Comparison of ENCODE assay signal across 1 cellular context in genomic region chr18:3447895-3448844, GRCh38.
TF ChIP-seq lines count a peak whose summit lies in the region.

No MANE protein-coding gene starts in this region.

TF ChIP-seq in HepG2, 621 proteins besides CTCF, POLR2A, EP300 and RAD21 (continued from another document and continues in another):
- TF ChIP-seq THAP9 (CRISPR knock-in tag; IDR thresholded peaks at IDR 0.05; ENCODE audit: borderline replicate concordance) (peak; percentile 31; the same call in 1 of the 2 replicates), HDAC2 (CRISPR knock-in tag; IDR thresholded peaks at IDR 0.05) (peak; percentile 91), ZSCAN21 (CRISPR knock-in tag; IDR thresholded peaks at IDR 0.05; ENCODE audit: borderline replicate concordance) (0 out of 2 replicates have a peak, but pooled peaks have one; percentile 39), ARNT2 (CRISPR knock-in tag; IDR thresholded peaks at IDR 0.05; ENCODE audit: low read depth) (peak; percentile 81; the same call in 1 of the 2 replicates), CHCHD3 (CRISPR knock-in tag; IDR thresholded peaks at IDR 0.05) (0 out of 2 replicates have a peak, but pooled peaks have one; percentile 54), ZNF160 (CRISPR knock-in tag; IDR thresholded peaks at IDR 0.05) (peak; percentile 36; the same call in 1 of the 2 replicates), HMGA1 (CRISPR knock-in tag; conservative IDR thresholded peaks at IDR 0.05) (no peak), YEATS4 (CRISPR knock-in tag; IDR thresholded peaks at IDR 0.05; ENCODE audit: borderline replicate concordance) (peak; percentile 77; the same call in 1 of the 2 replicates), ELF1 (CRISPR knock-in tag; IDR thresholded peaks at IDR 0.05) (peak; percentile 53), NBN (conservative IDR thresholded peaks at IDR 0.05) (no peak), RFXANK (CRISPR knock-in tag; IDR thresholded peaks at IDR 0.05) (no peak), MIER2 (CRISPR knock-in tag; IDR thresholded peaks at IDR 0.05) (peak; percentile 68; the same call in 1 of the 2 replicates), FOSL2 (CRISPR knock-in tag; IDR thresholded peaks at IDR 0.05) (peak; percentile 93), BRF2 (CRISPR knock-in tag; IDR thresholded peaks at IDR 0.05) (peak; percentile 61; the same call in 1 of the 2 replicates), ZNF282 (IDR thresholded peaks at IDR 0.05; ENCODE audit: partially characterized antibody) (peak; percentile 71), GABPB1 (CRISPR knock-in tag; IDR thresholded peaks at IDR 0.05) (peak; percentile 81), ZSCAN22 (CRISPR knock-in tag; IDR thresholded peaks at IDR 0.05) (no peak), HNF4A (CRISPR knock-in tag; IDR thresholded peaks at IDR 0.05) (peak; percentile 12), ARID2 (CRISPR knock-in tag; IDR thresholded peaks at IDR 0.05; ENCODE audit: borderline replicate concordance) (peak; percentile 89), JUN (CRISPR knock-in tag; IDR thresholded peaks at IDR 0.05) (peak; percentile 38; the same call in 1 of the 2 replicates), ZNF232 (CRISPR knock-in tag; IDR thresholded peaks at IDR 0.05; ENCODE audit: borderline replicate concordance) (peak; percentile 29; the same call in 1 of the 2 replicates), CHD2 (IDR thresholded peaks at IDR 0.05; ENCODE audit: low read depth, low read length) (no peak), ZNF790 (CRISPR knock-in tag; IDR thresholded peaks at IDR 0.05; ENCODE audit: borderline replicate concordance) (peak; percentile 91; the same call in 1 of the 2 replicates), ZNF589 (CRISPR knock-in tag; conservative IDR thresholded peaks at IDR 0.05) (peak; percentile 85), ZNF652 (CRISPR knock-in tag; IDR thresholded peaks at IDR 0.05; ENCODE audit: borderline replicate concordance, low read depth) (no peak; the same call in 1 of the 2 replicates), ZNF430 (CRISPR knock-in tag; IDR thresholded peaks at IDR 0.05) (peak; percentile 78), ZNF510 (CRISPR knock-in tag; IDR thresholded peaks at IDR 0.05; ENCODE audit: low read depth) (no peak), ZNF644 (CRISPR knock-in tag; IDR thresholded peaks at IDR 0.05; ENCODE audit: low read depth) (peak; percentile 31; the same call in 1 of the 2 replicates), ATF7-NPFF (CRISPR knock-in tag; IDR thresholded peaks at IDR 0.05; ENCODE audit: low read depth) (peak; percentile 90; the same call in 1 of the 2 replicates), RCOR2 (CRISPR knock-in tag; IDR thresholded peaks at IDR 0.05) (peak; percentile 41; the same call in 1 of the 2 replicates), KDM2A (CRISPR knock-in tag; IDR thresholded peaks at IDR 0.05; ENCODE audit: borderline replicate concordance, low read depth) (peak; percentile 91; the same call in 1 of the 2 replicates), ATF4 (CRISPR knock-in tag; IDR thresholded peaks at IDR 0.05) (peak in 1 of 2 experiments; percentile 82; a peak in 2 of 4 replicates), CREM (IDR thresholded peaks at IDR 0.05) (peak; percentile 48), CREM (CRISPR knock-in tag; IDR thresholded peaks at IDR 0.05) (no peak), HMG20B (CRISPR knock-in tag; conservative IDR thresholded peaks at IDR 0.05) (peak; percentile 70), ZNF296 (CRISPR knock-in tag; conservative IDR thresholded peaks at IDR 0.05) (no peak), BORCS8-MEF2B (CRISPR knock-in tag; IDR thresholded peaks at IDR 0.05) (peak; percentile 45; the same call in 1 of the 2 replicates), SRSF1 (optimal IDR thresholded peaks at IDR 0.05; ENCODE audit: low read depth, low read length) (peak; percentile 100), ZFP1 (CRISPR knock-in tag; IDR thresholded peaks at IDR 0.05) (peak; percentile 66; the same call in 1 of the 2 replicates), TARDBP (CRISPR knock-in tag; IDR thresholded peaks at IDR 0.05) (peak; percentile 68), GATAD1 (CRISPR knock-in tag; IDR thresholded peaks at IDR 0.05) (peak; percentile 64; the same call in 1 of the 2 replicates), FOXA3 (CRISPR knock-in tag; IDR thresholded peaks at IDR 0.05) (peak; percentile 73), TAF1 (CRISPR knock-in tag; IDR thresholded peaks at IDR 0.05) (peak; percentile 87), ZBTB7A (CRISPR knock-in tag; IDR thresholded peaks at IDR 0.05) (peak; percentile 73), NCOA2 (CRISPR knock-in tag; IDR thresholded peaks at IDR 0.05) (peak; percentile 40), PITX1 (CRISPR knock-in tag; IDR thresholded peaks at IDR 0.05) (peak; percentile 65; the same call in 1 of the 2 replicates), RBM39 (IDR thresholded peaks at IDR 0.05; ENCODE audit: low read depth, low read length, poor library complexity, severe bottlenecking) (peak; percentile 76), NONO (IDR thresholded peaks at IDR 0.05) (no peak), NONO (CRISPR knock-in tag; conservative IDR thresholded peaks at IDR 0.05) (peak; percentile 87)
- TF ChIP-seq, protein P1, sequence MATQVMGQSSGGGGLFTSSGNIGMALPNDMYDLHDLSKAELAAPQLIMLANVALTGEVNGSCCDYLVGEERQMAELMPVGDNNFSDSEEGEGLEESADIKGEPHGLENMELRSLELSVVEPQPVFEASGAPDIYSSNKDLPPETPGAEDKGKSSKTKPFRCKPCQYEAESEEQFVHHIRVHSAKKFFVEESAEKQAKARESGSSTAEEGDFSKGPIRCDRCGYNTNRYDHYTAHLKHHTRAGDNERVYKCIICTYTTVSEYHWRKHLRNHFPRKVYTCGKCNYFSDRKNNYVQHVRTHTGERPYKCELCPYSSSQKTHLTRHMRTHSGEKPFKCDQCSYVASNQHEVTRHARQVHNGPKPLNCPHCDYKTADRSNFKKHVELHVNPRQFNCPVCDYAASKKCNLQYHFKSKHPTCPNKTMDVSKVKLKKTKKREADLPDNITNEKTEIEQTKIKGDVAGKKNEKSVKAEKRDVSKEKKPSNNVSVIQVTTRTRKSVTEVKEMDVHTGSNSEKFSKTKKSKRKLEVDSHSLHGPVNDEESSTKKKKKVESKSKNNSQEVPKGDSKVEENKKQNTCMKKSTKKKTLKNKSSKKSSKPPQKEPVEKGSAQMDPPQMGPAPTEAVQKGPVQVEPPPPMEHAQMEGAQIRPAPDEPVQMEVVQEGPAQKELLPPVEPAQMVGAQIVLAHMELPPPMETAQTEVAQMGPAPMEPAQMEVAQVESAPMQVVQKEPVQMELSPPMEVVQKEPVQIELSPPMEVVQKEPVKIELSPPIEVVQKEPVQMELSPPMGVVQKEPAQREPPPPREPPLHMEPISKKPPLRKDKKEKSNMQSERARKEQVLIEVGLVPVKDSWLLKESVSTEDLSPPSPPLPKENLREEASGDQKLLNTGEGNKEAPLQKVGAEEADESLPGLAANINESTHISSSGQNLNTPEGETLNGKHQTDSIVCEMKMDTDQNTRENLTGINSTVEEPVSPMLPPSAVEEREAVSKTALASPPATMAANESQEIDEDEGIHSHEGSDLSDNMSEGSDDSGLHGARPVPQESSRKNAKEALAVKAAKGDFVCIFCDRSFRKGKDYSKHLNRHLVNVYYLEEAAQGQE (IDR thresholded peaks at IDR 0.05; ENCODE audit: borderline replicate concordance in 1 of 2, low read depth in 1 of 2, low read length in 2 of 2) = peak in 1 of 2 experiments; percentile 67; a peak in 1 of 4 replicates
- TF ChIP-seq, protein P2, sequence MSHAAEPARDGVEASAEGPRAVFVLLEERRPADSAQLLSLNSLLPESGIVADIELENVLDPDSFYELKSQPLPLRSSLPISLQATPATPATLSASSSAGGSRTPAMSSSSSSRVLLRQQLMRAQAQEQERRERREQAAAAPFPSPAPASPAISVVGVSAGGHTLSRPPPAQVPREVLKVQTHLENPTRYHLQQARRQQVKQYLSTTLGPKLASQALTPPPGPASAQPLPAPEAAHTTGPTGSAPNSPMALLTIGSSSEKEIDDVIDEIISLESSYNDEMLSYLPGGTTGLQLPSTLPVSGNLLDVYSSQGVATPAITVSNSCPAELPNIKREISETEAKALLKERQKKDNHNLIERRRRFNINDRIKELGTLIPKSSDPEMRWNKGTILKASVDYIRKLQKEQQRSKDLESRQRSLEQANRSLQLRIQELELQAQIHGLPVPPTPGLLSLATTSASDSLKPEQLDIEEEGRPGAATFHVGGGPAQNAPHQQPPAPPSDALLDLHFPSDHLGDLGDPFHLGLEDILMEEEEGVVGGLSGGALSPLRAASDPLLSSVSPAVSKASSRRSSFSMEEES (CRISPR knock-in tag; IDR thresholded peaks at IDR 0.05) = peak; percentile 80
- TF ChIP-seq, protein P3, sequence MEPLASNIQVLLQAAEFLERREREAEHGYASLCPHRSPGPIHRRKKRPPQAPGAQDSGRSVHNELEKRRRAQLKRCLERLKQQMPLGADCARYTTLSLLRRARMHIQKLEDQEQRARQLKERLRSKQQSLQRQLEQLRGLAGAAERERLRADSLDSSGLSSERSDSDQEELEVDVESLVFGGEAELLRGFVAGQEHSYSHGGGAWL (CRISPR knock-in tag; IDR thresholded peaks at IDR 0.05) = peak; percentile 68
- TF ChIP-seq, protein P4, sequence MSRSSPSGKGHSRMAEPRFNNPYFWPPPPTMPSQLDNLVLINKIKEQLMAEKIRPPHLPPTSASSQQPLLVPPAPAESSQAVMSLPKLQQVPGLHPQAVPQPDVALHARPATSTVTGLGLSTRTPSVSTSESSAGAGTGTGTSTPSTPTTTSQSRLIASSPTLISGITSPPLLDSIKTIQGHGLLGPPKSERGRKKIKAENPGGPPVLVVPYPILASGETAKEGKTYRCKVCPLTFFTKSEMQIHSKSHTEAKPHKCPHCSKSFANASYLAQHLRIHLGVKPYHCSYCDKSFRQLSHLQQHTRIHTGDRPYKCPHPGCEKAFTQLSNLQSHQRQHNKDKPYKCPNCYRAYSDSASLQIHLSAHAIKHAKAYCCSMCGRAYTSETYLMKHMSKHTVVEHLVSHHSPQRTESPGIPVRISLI (CRISPR knock-in tag; IDR thresholded peaks at IDR 0.05; ENCODE audit: borderline replicate concordance) = peak; percentile 52; the same call in 1 of the 2 replicates
- TF ChIP-seq, protein P5, sequence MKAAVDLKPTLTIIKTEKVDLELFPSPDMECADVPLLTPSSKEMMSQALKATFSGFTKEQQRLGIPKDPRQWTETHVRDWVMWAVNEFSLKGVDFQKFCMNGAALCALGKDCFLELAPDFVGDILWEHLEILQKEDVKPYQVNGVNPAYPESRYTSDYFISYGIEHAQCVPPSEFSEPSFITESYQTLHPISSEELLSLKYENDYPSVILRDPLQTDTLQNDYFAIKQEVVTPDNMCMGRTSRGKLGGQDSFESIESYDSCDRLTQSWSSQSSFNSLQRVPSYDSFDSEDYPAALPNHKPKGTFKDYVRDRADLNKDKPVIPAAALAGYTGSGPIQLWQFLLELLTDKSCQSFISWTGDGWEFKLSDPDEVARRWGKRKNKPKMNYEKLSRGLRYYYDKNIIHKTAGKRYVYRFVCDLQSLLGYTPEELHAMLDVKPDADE (CRISPR knock-in tag; IDR thresholded peaks at IDR 0.05) = peak; percentile 48; the same call in 1 of the 2 replicates
- TF ChIP-seq, protein P6, sequence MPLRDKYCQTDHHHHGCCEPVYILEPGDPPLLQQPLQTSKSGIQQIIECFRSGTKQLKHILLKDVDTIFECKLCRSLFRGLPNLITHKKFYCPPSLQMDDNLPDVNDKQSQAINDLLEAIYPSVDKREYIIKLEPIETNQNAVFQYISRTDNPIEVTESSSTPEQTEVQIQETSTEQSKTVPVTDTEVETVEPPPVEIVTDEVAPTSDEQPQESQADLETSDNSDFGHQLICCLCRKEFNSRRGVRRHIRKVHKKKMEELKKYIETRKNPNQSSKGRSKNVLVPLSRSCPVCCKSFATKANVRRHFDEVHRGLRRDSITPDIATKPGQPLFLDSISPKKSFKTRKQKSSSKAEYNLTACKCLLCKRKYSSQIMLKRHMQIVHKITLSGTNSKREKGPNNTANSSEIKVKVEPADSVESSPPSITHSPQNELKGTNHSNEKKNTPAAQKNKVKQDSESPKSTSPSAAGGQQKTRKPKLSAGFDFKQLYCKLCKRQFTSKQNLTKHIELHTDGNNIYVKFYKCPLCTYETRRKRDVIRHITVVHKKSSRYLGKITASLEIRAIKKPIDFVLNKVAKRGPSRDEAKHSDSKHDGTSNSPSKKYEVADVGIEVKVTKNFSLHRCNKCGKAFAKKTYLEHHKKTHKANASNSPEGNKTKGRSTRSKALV (CRISPR knock-in tag; IDR thresholded peaks at IDR 0.05) = peak; percentile 49; the same call in 1 of the 2 replicates
